Comparison of ENCODE assay signal across 8 cellular contexts in the genomic region with DNA sequence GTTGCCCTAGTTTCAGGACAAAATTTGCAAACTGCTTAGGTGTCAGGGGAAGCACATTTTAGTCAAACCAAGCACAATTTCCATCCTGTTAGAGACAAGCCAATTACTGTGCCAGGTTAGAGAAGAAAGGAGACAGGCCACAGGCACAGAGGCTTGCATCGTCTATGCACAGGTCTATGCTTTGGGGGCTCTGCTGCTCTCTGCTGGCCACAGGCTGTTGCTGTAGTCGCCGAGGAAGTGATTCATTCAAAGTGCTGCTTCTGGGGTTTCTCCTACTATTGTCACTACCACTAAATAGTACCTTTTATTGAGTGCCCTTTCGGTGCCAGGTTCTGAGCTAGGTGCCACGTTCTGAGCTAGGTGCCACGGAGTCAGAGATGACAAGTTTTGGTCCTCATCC. TPM values are rescaled to one million over a fixed set of nuclear protein-coding genes. Genes with fewer than 3 reads are reported as not detected.
DNase-seq lines count a peak whose midpoint lies in the region; ATAC-seq and TF ChIP-seq lines count a peak whose summit lies in the region.

No MANE protein-coding gene starts in this region.

- H3K4me1 Mint-ChIP-seq in activated naive CD4-positive, alpha-beta T cell treated with anti-CD3 and anti-CD28 coated beads, Interleukin-2, amount 10 ng/mL, durations not matched to agents 7 days and 5 days = peaks cover 22% of the 10 kb centered on the region

- H3K9me3 ChIP-seq in heart left ventricle = no peaks in the 10 kb centered on the region

- no peak overlapping the region for H3K4me3 Mint-ChIP-seq in activated naive CD4-positive, alpha-beta T cell treated with anti-CD3 and anti-CD28 coated beads, Interleukin-2, amount 10 ng/mL, durations not matched to agents 7 days and 5 days

- CTCF ChIA-PET in activated naive CD4-positive, alpha-beta T cell treated with anti-CD3 and anti-CD28 coated beads, Interleukin-2, amount 10 ng/mL, durations not matched to agents 7 days and 5 days (lab: Charles Lee) = interaction anchor here (0.6 to 3.5 kb wide), 12 partner anchors 9 to 306 kb away, joined by 3 to 33 read pairs (median 4); a partner anchor contains a TSS

- H3K27me3 Mint-ChIP-seq in activated naive CD4-positive, alpha-beta T cell treated with anti-CD3 and anti-CD28 coated beads, Interleukin-2, amount 10 ng/mL, durations not matched to agents 7 days and 5 days = peaks cover 3% of the 10 kb centered on the region

- H3K9me3 Mint-ChIP-seq in activated naive CD4-positive, alpha-beta T cell treated with anti-CD3 and anti-CD28 coated beads, Interleukin-2, amount 10 ng/mL, durations not matched to agents 7 days and 5 days = no peaks in the 10 kb centered on the region

- H3K36me3 ChIP-seq in heart left ventricle = no peaks in the 10 kb centered on the region

- H3K27ac ChIP-seq in heart left ventricle = no peak overlapping the region

- WGBS in heart left ventricle, 4 donors = 3 to 10% (median 6%) methylated on average over 5 to 6 of the region's 6 CpGs

- intact Hi-C loops in heart left ventricle (cut with DNase I) = loop anchor here in 5 of 10 donors (5.0 to 10.0 kb wide), 5 partner anchors 53 to 553 kb away; no protein-coding TSS in a partner anchor

- H3K4me1 ChIP-seq in heart left ventricle = peaks cover 0 to 12% (median 2%) of the 10 kb centered on the region in 12 donors

- H3K36me3 Mint-ChIP-seq in activated naive CD4-positive, alpha-beta T cell treated with anti-CD3 and anti-CD28 coated beads, Interleukin-2, amount 10 ng/mL, durations not matched to agents 7 days and 5 days = no peaks in the 10 kb centered on the region

- H3K27ac Mint-ChIP-seq in activated naive CD4-positive, alpha-beta T cell treated with anti-CD3 and anti-CD28 coated beads, Interleukin-2, amount 10 ng/mL, durations not matched to agents 7 days and 5 days = no peak overlapping the region

- TF ChIP-seq CTCF in heart left ventricle (IDR thresholded peaks at IDR 0.05) = peak; percentile 38 to 73 (median 54)

- H3K4me3 ChIP-seq in heart left ventricle = no peak overlapping the region

- in situ Hi-C loops in G401 (cut with HindIII; ENCODE audit: low sequenced_read_pairs) (no loop called here), SK-MEL-5 (cut with HindIII; ENCODE audit: low pct_unique_long_range_greater_than_20kb, low sequenced_read_pairs) (no loop called here)

- peaks cover 0 to 7% (median 0%) of the 10 kb centered on the region in 9 donors for H3K27me3 ChIP-seq in heart left ventricle

- DNase-seq in G401 (ENCODE audit: low spot score) (peak; percentile 19), Kasumi-1 (lab: John Stamatoyannopoulos, UW) (peak; percentile 60 to 76), SK-MEL-5 (ENCODE audit: low read depth, low spot score) (peak; percentile 64), heart left ventricle (peak; percentile 12 to 59 (median 52)), retina (peak; percentile 30), mesenteric fat pad (ENCODE audit: low spot score) (no peak)
- DNase-seq in activated naive CD4-positive, alpha-beta T cell treated with anti-CD3 and anti-CD28 coated beads, Interleukin-2, amount 10 ng/mL, durations not matched to agents 7 days and 5 days = peak; percentile 83

- ATAC-seq in GM21723 (IDR thresholded peaks at IDR 0.05; ENCODE audit: unreplicated experiment) = peak; percentile 97
- peak; percentile 67 to 91 (median 82) for ATAC-seq in heart left ventricle

- no peak for TF ChIP-seq POLR2A in heart left ventricle (IDR thresholded peaks at IDR 0.05)

RNA-seq across cellular contexts. Expression of a gene that starts 45.5 kb away (rescaled TPM):
- not detected in 2 replicates for total RNA-seq in G401 (2014; rRNA removed; shearing (Covaris generic))
- total RNA-seq in SK-MEL-5 (2014; rRNA removed; shearing (Covaris generic)) = not detected in 2 replicates
- polyA plus RNA-seq in SK-MEL-5 (2015; cell fraction: cytosol; rRNA removed) = not detected in 2 replicates
- not detected in 2 replicates for polyA plus RNA-seq in SK-MEL-5 (2015; cell fraction: nucleus; rRNA removed)
- under 1 TPM in 1 of 9 donors, not detected in 8; 0.62 TPM for total RNA-seq in heart left ventricle
- polyA plus RNA-seq in heart left ventricle = not detected
- not detected for total RNA-seq in mesenteric fat pad
